Comparison of ENCODE assay signal across 9 cellular contexts in the genomic region with DNA sequence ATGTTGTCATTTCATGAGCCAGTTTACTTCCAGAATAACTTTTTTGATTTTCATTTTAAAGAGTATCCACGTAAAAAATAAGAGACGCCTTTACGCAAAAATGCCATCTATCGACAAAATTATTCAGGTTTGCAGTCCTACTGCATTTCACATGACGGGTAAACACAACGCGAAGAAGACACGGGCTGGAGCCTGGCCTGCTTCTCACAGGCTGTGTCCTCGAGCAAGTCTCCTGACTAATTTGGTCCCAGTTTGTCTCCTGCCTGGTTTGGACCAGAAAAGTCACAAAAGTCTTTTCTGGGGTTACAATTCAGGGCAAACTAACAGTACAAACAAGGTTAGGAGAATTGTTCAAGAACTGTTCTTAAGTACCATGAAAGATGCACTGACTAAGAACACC. TPM values are rescaled to one million over a fixed set of nuclear protein-coding genes. Genes with fewer than 3 reads are reported as not detected.
DNase-seq lines count a peak whose midpoint lies in the region; ATAC-seq and TF ChIP-seq lines count a peak whose summit lies in the region.
"Had no signal": no experiment of that assay in that cellular context is flagged by ENCODE, and none has a peak within 500 bp of the region (broad histone marks: within the 10 kb centered on the region; RNA-seq: fewer than 3 reads in every experiment).

No MANE protein-coding gene starts in this region.

- peak overlapping the region; percentile 86 for H3K27ac Mint-ChIP-seq in activated CD4-positive, alpha-beta T cell treated with anti-CD3 and anti-CD28 coated beads, Interleukin-2, amount 10 ng/mL, durations not matched to agents 7 days and 5 days
- H3K27ac Mint-ChIP-seq in T-helper 2 cell treated with Interferon-gamma antibody and Interleukin-4, amounts not matched to agents 5 μg/mL and 100 μg/mL, for 36 hours, result peak overlapping the region; percentile 88

- TF ChIP-seq EP300 in stomach (IDR thresholded peaks at IDR 0.05), result no peak

- H3K36me3 ChIP-seq in stomach, result no peaks in the 10 kb centered on the region
- H3K36me3 ChIP-seq in HAP-1 (replicated peaks), result no peaks in the 10 kb centered on the region

- H3K27me3 Mint-ChIP-seq in activated CD4-positive, alpha-beta T cell treated with anti-CD3 and anti-CD28 coated beads, Interleukin-2, amount 10 ng/mL, durations not matched to agents 7 days and 5 days, result no peaks in the 10 kb centered on the region
- H3K27me3 Mint-ChIP-seq in T-helper 2 cell treated with Interferon-gamma antibody and Interleukin-4, amounts not matched to agents 5 μg/mL and 100 μg/mL, for 36 hours (ENCODE audit: low read depth), result no peaks in the 10 kb centered on the region

- 79% methylated on average over 9 of the region's 9 CpGs for WGBS in right cardiac atrium
- 74 to 85% (median 77%) methylated on average over 9 of the region's 9 CpGs for WGBS in stomach, 5 donors

- H3K27me3 ChIP-seq in right cardiac atrium (ENCODE audit: control insufficient read depth, insufficient read depth), result no peaks in the 10 kb centered on the region
- H3K27me3 ChIP-seq in stomach, result no peaks in the 10 kb centered on the region
- H3K27me3 ChIP-seq in HAP-1 (ENCODE audit: low read depth), result no peaks in the 10 kb centered on the region

- peaks cover 15% of the 10 kb centered on the region for H3K36me3 Mint-ChIP-seq in activated CD4-positive, alpha-beta T cell treated with anti-CD3 and anti-CD28 coated beads, Interleukin-2, amount 10 ng/mL, durations not matched to agents 7 days and 5 days (ENCODE audit: low read depth)
- H3K36me3 Mint-ChIP-seq in T-helper 2 cell treated with Interferon-gamma antibody and Interleukin-4, amounts not matched to agents 5 μg/mL and 100 μg/mL, for 36 hours (ENCODE audit: low read depth), result peaks cover 18% of the 10 kb centered on the region

- H3K4me3 ChIP-seq in right cardiac atrium (ENCODE audit: low read length) (no peak overlapping the region), stomach (no peak overlapping the region), HAP-1 (no peak overlapping the region)

- TF ChIP-seq CTCF in stomach (IDR thresholded peaks at IDR 0.05), result no peak

- POLR2A ChIA-PET in activated CD4-positive, alpha-beta T cell treated with anti-CD3 and anti-CD28 coated beads, Interleukin-2, amount 10 ng/mL, durations not matched to agents 7 days and 5 days (lab: Charles Lee), result interaction anchor here (0.9 kb wide), 1 partner anchor 44 kb away, joined by 3 read pairs; no protein-coding TSS in a partner anchor

- ATAC-seq in right cardiac atrium (no peak), HG02852 (IDR thresholded peaks at IDR 0.05; ENCODE audit: unreplicated experiment) (no peak)

- H3K9me3 ChIP-seq in right cardiac atrium (ENCODE audit: control insufficient read depth, low read length) (no peaks in the 10 kb centered on the region), stomach (no peaks in the 10 kb centered on the region), HAP-1 (no peaks in the 10 kb centered on the region)

- peak overlapping the region; percentile 48 for H3K4me3 Mint-ChIP-seq in activated CD4-positive, alpha-beta T cell treated with anti-CD3 and anti-CD28 coated beads, Interleukin-2, amount 10 ng/mL, durations not matched to agents 7 days and 5 days
- peak overlapping the region; percentile 58 for H3K4me3 Mint-ChIP-seq in T-helper 2 cell treated with Interferon-gamma antibody and Interleukin-4, amounts not matched to agents 5 μg/mL and 100 μg/mL, for 36 hours

- intact Hi-C loops in right cardiac atrium (cut with DNase I), result loop anchor here in 1 of 4 donors (10.0 kb wide), 1 partner anchor 75 kb away; no protein-coding TSS in a partner anchor
- intact Hi-C loops in stomach (cut with DNase I; ENCODE audit: low total_unique reads), result no loop called here

- H3K27ac ChIP-seq in right cardiac atrium (ENCODE audit: low read length) (peak overlapping the region; percentile 57), stomach (peak overlapping the region; percentile 52 to 79 (median 69))

- DNase-seq in activated CD4-positive, alpha-beta T cell treated with anti-CD3 and anti-CD28 coated beads, Interleukin-2, amount 10 ng/mL, durations not matched to agents 7 days and 5 days, result no peak
- no peak for DNase-seq in activated CD4-positive, alpha-beta T cell treated with anti-CD3 and anti-CD28 coated beads for 1 hour
- DNase-seq in T-helper 2 cell treated with Interferon-gamma antibody and Interleukin-4, amounts not matched to agents 5 μg/mL and 100 μg/mL, for 36 hours (ENCODE audit: low spot score), result no peak
- no peak for DNase-seq in right cardiac atrium
- no peak for DNase-seq in stomach
- DNase-seq in anterior cingulate cortex (lab: John Stamatoyannopoulos, UW), result no peak
- DNase-seq in HAP-1 (ENCODE audit: low spot score in 2 of 2), result no peak
- DNase-seq: NCI-H774 had no signal

- TF ChIP-seq POLR2A in stomach (IDR thresholded peaks at IDR 0.05), result no peak

- H3K9me3 Mint-ChIP-seq in activated CD4-positive, alpha-beta T cell treated with anti-CD3 and anti-CD28 coated beads, Interleukin-2, amount 10 ng/mL, durations not matched to agents 7 days and 5 days, result no peaks in the 10 kb centered on the region
- no peaks in the 10 kb centered on the region for H3K9me3 Mint-ChIP-seq in T-helper 2 cell treated with Interferon-gamma antibody and Interleukin-4, amounts not matched to agents 5 μg/mL and 100 μg/mL, for 36 hours

- in situ Hi-C loops in HAP-1 (cut with MboI; ENCODE audit: low sequenced_read_pairs), result no loop called here

- CTCF ChIA-PET in activated CD4-positive, alpha-beta T cell treated with anti-CD3 and anti-CD28 coated beads, Interleukin-2, amount 10 ng/mL, durations not matched to agents 7 days and 5 days (lab: Charles Lee), result interaction anchor here (1.2 kb wide), 1 partner anchor 110 kb away, joined by 3 read pairs; no protein-coding TSS in a partner anchor

- peaks cover 18% of the 10 kb centered on the region for H3K4me1 ChIP-seq in right cardiac atrium (ENCODE audit: control insufficient read depth, insufficient read depth, low read length)
- H3K4me1 ChIP-seq in stomach, result peaks cover 18 to 81% (median 60%) of the 10 kb centered on the region in 4 donors
- H3K4me1 ChIP-seq in HAP-1, result peaks cover 15% of the 10 kb centered on the region

- peaks cover 86% of the 10 kb centered on the region for H3K4me1 Mint-ChIP-seq in activated CD4-positive, alpha-beta T cell treated with anti-CD3 and anti-CD28 coated beads, Interleukin-2, amount 10 ng/mL, durations not matched to agents 7 days and 5 days
- H3K4me1 Mint-ChIP-seq in T-helper 2 cell treated with Interferon-gamma antibody and Interleukin-4, amounts not matched to agents 5 μg/mL and 100 μg/mL, for 36 hours (ENCODE audit: low read depth), result peaks cover 78% of the 10 kb centered on the region

RNA-seq across cellular contexts. Expression of gene CHSY1, which starts 51.7 kb away (rescaled TPM):
- total RNA-seq in activated CD4-positive, alpha-beta T cell treated with anti-CD3 and anti-CD28 coated beads, Interleukin-2, amount 10 ng/mL, durations not matched to agents 7 days and 5 days, result 10 to 100 TPM; 32.5 to 39.6 TPM
- total RNA-seq in right cardiac atrium, result 10 to 100 TPM; 24.5 to 44.7 (median 28.9) TPM
- polyA plus RNA-seq in right cardiac atrium, result 11.9 TPM
- total RNA-seq in stomach, result 10 to 100 TPM; 20.7 to 57.1 (median 35.1) TPM
- 10 to 100 TPM in 1 of 3 donors, 1 to 10 TPM in 2; 4.7 to 11.8 (median 9.0) TPM for polyA plus RNA-seq in stomach
